Comparison of ENCODE assay signal across 15 cellular contexts in the genomic region with DNA sequence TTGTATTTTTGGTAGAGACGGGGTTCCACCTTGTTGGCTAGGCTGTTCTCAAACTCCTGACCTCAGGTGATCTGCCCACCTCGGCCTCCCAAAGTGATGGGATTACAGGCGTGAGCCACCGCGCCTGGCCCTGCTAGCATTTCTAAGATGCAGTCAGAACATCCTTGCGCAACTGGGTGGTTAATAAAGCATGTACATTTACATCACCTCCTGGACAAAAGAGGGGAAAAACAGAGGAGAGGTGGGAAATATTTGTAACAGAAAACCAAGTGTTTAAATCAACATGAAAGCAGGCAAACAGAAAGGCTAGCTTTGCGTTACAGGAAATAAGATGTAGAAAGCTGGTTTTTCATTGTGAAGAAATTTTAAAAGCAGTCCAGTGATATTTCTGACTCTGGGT.
A peak's percentile ranks its signal among the peaks of the same experiment; 100 is the strongest.
DNase-seq lines count a peak whose midpoint lies in the region; ATAC-seq, FAIRE-seq and TF ChIP-seq lines count a peak whose summit lies in the region.
"Had no signal": no experiment of that assay in that cellular context is flagged by ENCODE, and none has a peak within 500 bp of the region (broad histone marks: within the 10 kb centered on the region; RNA-seq: fewer than 3 reads in every experiment).

No MANE protein-coding gene starts in this region.

- ATAC-seq in GM21447 (IDR thresholded peaks at IDR 0.05; ENCODE audit: unreplicated experiment) = no peak

- no peak overlapping the region for H3K4me3 ChIP-seq in bronchial epithelial cell (ENCODE audit: low read depth, low read length)
- H3K4me3 ChIP-seq: GM23248 had no signal

- in situ Hi-C loops in SK-MEL-5 (cut with HindIII; ENCODE audit: low pct_unique_long_range_greater_than_20kb, low sequenced_read_pairs) = no loop called here

- TF ChIP-seq CTCF in bronchial epithelial cell (IDR thresholded peaks at IDR 0.05; ENCODE audit: insufficient read depth, low read length, severe bottlenecking) = no peak

- H3K36me3 ChIP-seq in bronchial epithelial cell (ENCODE audit: control insufficient read depth, insufficient read depth, low read length) = no peaks in the 10 kb centered on the region

- H3K27me3 ChIP-seq in bronchial epithelial cell (ENCODE audit: control insufficient read depth, insufficient read depth, low read length) = no peaks in the 10 kb centered on the region

- no peak for FAIRE-seq in bronchial epithelial cell (lab: Jason Lieb, UNC)
- FAIRE-seq: GM12892, H54 had no signal

- DNase-seq in Daoy (ENCODE audit: low read depth) (peak; percentile 40), SK-MEL-5 (ENCODE audit: low read depth, low spot score) (peak; percentile 54), bronchial epithelial cell (ENCODE audit: low read depth) (peak; percentile 60), renal cortical epithelial cell (ENCODE audit: low read depth) (peak; percentile 55), DMS79 treated with DMSO at 0.1 percent for 48 hours (lab: John Stamatoyannopoulos, UW) (no peak), NCI-H2196 (lab: John Stamatoyannopoulos, UW; ENCODE audit: unreplicated experiment) (no peak)
- DNase-seq: ACHN; C1 segment of cervical spinal cord; CD4-positive, alpha-beta memory T cell; DMS79; GDM1; GM23248 had no signal

Comparison
In these comparisons a context has a peak if more than half of its experiments do, and no peak if none do; other contexts are left out.
1. DNase-seq: peak in Daoy (single experiment), SK-MEL-5 (single experiment), bronchial epithelial cell (single experiment) and renal cortical epithelial cell (single experiment); none in DMS79 treated with DMSO at 0.1 percent for 48 hours (single experiment) and NCI-H2196 (single experiment).